8 cellular contexts compared by ENCODE assay signal in genomic region chr2:148508878-148509702, GRCh38.
DNase-seq lines count a peak whose midpoint lies in the region; ATAC-seq and TF ChIP-seq lines count a peak whose summit lies in the region.

No MANE protein-coding gene starts in this region.

- peak; percentile 97 for ATAC-seq in HG02970 (IDR thresholded peaks at IDR 0.05; ENCODE audit: low FRiP score, unreplicated experiment)

- no peaks in the 10 kb centered on the region for H3K27me3 Mint-ChIP-seq in brain

- peak overlapping the region in 2 of 5 experiments; percentile 19 to 42 for H3K27ac Mint-ChIP-seq in brain

- peaks cover 7% of the 10 kb centered on the region for H3K4me1 Mint-ChIP-seq in brain

- peak overlapping the region in 3 of 5 experiments; percentile 12 to 58 (median 42) for H3K4me3 Mint-ChIP-seq in brain

- H3K36me3 Mint-ChIP-seq in brain, result peaks cover 19% of the 10 kb centered on the region

- peak; percentile 18 for DNase-seq in NK-92 treated with Interleukin-12 subunit alpha and Interleukin-12 subunit beta, amount 100 ng/mL, for 24 hours (lab: John Stamatoyannopoulos, UW)
- DNase-seq in NK-92 (lab: John Stamatoyannopoulos, UW; ENCODE audit: unreplicated experiment), result no peak
- DNase-seq in NCI-H2107 (lab: John Stamatoyannopoulos, UW), result peak; percentile 72
- peak; percentile 83 for DNase-seq in UCSD-AML1 (lab: John Stamatoyannopoulos, UW; ENCODE audit: unreplicated experiment)
- DNase-seq in iPS-NIHi7 (ENCODE audit: extremely low spot score), result peak; percentile 91
- peak; percentile 56 for DNase-seq in smooth muscle cell of the brain vasculature (ENCODE audit: low read depth, low spot score)

- peak; percentile 82 to 92 for TF ChIP-seq CTCF in brain (conservative IDR thresholded peaks at IDR 0.05)

- no peaks in the 10 kb centered on the region for H3K9me3 Mint-ChIP-seq in brain
